8 cellular contexts compared by ENCODE assay signal in genomic region chr15:50181206-50181982, GRCh38. TPM values are rescaled to one million over a fixed set of nuclear protein-coding genes. Genes with fewer than 3 reads are reported as not detected.
DNase-seq lines count a peak whose midpoint lies in the region; ATAC-seq and TF ChIP-seq lines count a peak whose summit lies in the region.

No MANE protein-coding gene starts in this region.

- H3K36me3 Mint-ChIP-seq in Calu3 (ENCODE audit: insufficient read depth, unreplicated experiment), result peaks cover 14% of the 10 kb centered on the region

- H4K20me1 ChIP-seq in osteoblast (ENCODE audit: insufficient read depth, low read length), result no peaks in the 10 kb centered on the region

- intact Hi-C loops in Calu3 (cut with micrococcal nuclease; ENCODE audit: unreplicated experiment), result loop anchor here (5.0 to 10.0 kb wide), 2 partner anchors 76 to 133 kb away; no protein-coding TSS in a partner anchor

- H3K79me2 ChIP-seq in osteoblast (ENCODE audit: insufficient read depth, low read length), result no peaks in the 10 kb centered on the region

- CTCF ChIA-PET in Calu3 (lab: Charles Lee), result interaction anchor here (1.1 to 2.3 kb wide), 2 partner anchors 15 to 135 kb away, joined by 4 to 11 read pairs; no protein-coding TSS in a partner anchor

- H3K4me1 ChIP-seq in duodenal mucosa (ENCODE audit: control insufficient read depth in 1 of 2, insufficient read depth in 2 of 2, low read length in 2 of 2) (peaks cover 9 to 27% of the 10 kb centered on the region in 2 donors), osteoblast (ENCODE audit: insufficient read depth, low read length) (peaks cover 6% of the 10 kb centered on the region)

- no peak for DNase-seq in Calu3
- DNase-seq in NCI-H146 (lab: John Stamatoyannopoulos, UW), result peak; percentile 40
- peak; percentile 55 for DNase-seq in osteoblast (ENCODE audit: insufficient read length, low spot score, missing footprints)
- DNase-seq in NCI-H446 treated with DMSO at 0.1 percent for 48 hours (lab: John Stamatoyannopoulos, UW), result no peak
- DNase-seq in GDM1 (lab: John Stamatoyannopoulos, UW), result no peak
- no peak for DNase-seq in activated CD8-positive, alpha-beta memory T cell treated with anti-CD3 and anti-CD28 coated beads, Interleukin-2, amount 50 U/mL, for 4 hours

- no peak overlapping the region for H2AFZ ChIP-seq in osteoblast (ENCODE audit: low read length)

- H3K27me3 ChIP-seq in duodenal mucosa (ENCODE audit: control insufficient read depth in 1 of 2, insufficient read depth in 2 of 2, low read length in 2 of 2) (no peaks in the 10 kb centered on the region), osteoblast (ENCODE audit: insufficient read depth, low read length) (peaks cover 48% of the 10 kb centered on the region)

- no peak overlapping the region for H3K9ac ChIP-seq in duodenal mucosa (ENCODE audit: low read depth in 1 of 2, low read length in 2 of 2)

- H3K27me3 Mint-ChIP-seq in Calu3 (ENCODE audit: unreplicated experiment), result no peaks in the 10 kb centered on the region

- H3K4me3 ChIP-seq in duodenal mucosa (ENCODE audit: low read depth in 1 of 2, low read length in 2 of 2) (peak overlapping the region; percentile 76 to 88), osteoblast (ENCODE audit: insufficient read depth, low read length) (peak overlapping the region; percentile 69)

- no peak overlapping the region for H3K27ac ChIP-seq in duodenal mucosa (ENCODE audit: low read depth, low read length)
- no peak overlapping the region for H3K27ac ChIP-seq in osteoblast (ENCODE audit: low read depth, low read length)

- H3K9me3 ChIP-seq in duodenal mucosa (ENCODE audit: control insufficient read depth in 1 of 2, low read length in 2 of 2) (no peaks in the 10 kb centered on the region), osteoblast (ENCODE audit: low read depth, low read length) (no peaks in the 10 kb centered on the region)

- no peak overlapping the region for H3K27ac Mint-ChIP-seq in Calu3 (ENCODE audit: unreplicated experiment)

- H3K4me1 Mint-ChIP-seq in Calu3 (ENCODE audit: low read depth, unreplicated experiment), result peaks cover 18% of the 10 kb centered on the region

- peak overlapping the region; percentile 79 for H3K4me2 ChIP-seq in osteoblast (ENCODE audit: insufficient read depth, low read length)

- no TSS peak for BruUV-seq in Calu3 (replicated peaks; lab: Mats Ljungman, UMichigan)

- TF ChIP-seq CTCF in Calu3 (IDR thresholded peaks at IDR 0.05; ENCODE audit: unreplicated experiment) (no peak), osteoblast (IDR thresholded peaks at IDR 0.05; ENCODE audit: extremely low read depth, low read depth, low read length) (no peak)

- H3K4me3 Mint-ChIP-seq in Calu3 (ENCODE audit: low read depth, unreplicated experiment), result peak overlapping the region; percentile 97

- no peak for ATAC-seq in GM18498 (IDR thresholded peaks at IDR 0.05; ENCODE audit: unreplicated experiment)

- H3K36me3 ChIP-seq in duodenal mucosa (ENCODE audit: control insufficient read depth in 1 of 2, insufficient read depth in 2 of 2, low read length in 2 of 2) (no peaks in the 10 kb centered on the region), osteoblast (ENCODE audit: insufficient read depth, low read length) (no peaks in the 10 kb centered on the region)

- no peaks in the 10 kb centered on the region for H3K9me3 Mint-ChIP-seq in Calu3 (ENCODE audit: low read depth, unreplicated experiment)

RNA-seq across cellular contexts. Expression of gene SLC27A2, which starts 0.6 kb away (rescaled TPM):
- 13.1 and 14.0 TPM in 2 replicates for total RNA-seq in Calu3 (2022)
- total RNA-seq in osteoblast, result not detected in 2 replicates

Comparison
In these comparisons a context has a peak if more than half of its experiments do, and no peak if none do; other contexts are left out.
1. DNase-seq: peak in NCI-H146 (single experiment) and osteoblast (single experiment); none in Calu3 (single experiment), NCI-H446 treated with DMSO at 0.1 percent for 48 hours (single experiment), GDM1 (single experiment) and activated CD8-positive, alpha-beta memory T cell treated with anti-CD3 and anti-CD28 coated beads, Interleukin-2, amount 50 U/mL, for 4 hours (single experiment).
2. RNA of gene SLC27A2, which starts 0.6 kb away (total RNA-seq): 13.1 to 14.0 TPM in Calu3; not detected in osteoblast; every median in the first group is over 10 times any median in the second.